8 cellular contexts compared by ENCODE assay signal in genomic region chr5:134523543-134524136, GRCh38. TPM values are rescaled to one million over a fixed set of nuclear protein-coding genes. Genes with fewer than 3 reads are reported as not detected.
DNase-seq lines count a peak whose midpoint lies in the region; ATAC-seq and TF ChIP-seq lines count a peak whose summit lies in the region.

No MANE protein-coding gene starts in this region.

- peak overlapping the region; percentile 92 for H2AFZ ChIP-seq in IMR-90 (replicated peaks; ENCODE audit: low read length, poor library complexity)

- peaks cover 16% of the 10 kb centered on the region for H3K4me1 Mint-ChIP-seq in mesothelial cell of epicardium

- CTCF ChIA-PET in IMR-90 (lab: Yijun Ruan, JAX): interaction anchor here (0.9 kb wide), 1 partner anchor 12 kb away, joined by 3 read pairs; no protein-coding TSS in a partner anchor

- intact Hi-C loops in IMR-90 (cut with micrococcal nuclease): no loop called here
- intact Hi-C loops in breast epithelium (cut with DNase I; ENCODE audit: low total_unique reads): loop anchor here (10.0 kb wide), 2 partner anchors 59 to 109 kb away; partner anchors contain the start of gene CDKN2AIPNL

- no peaks in the 10 kb centered on the region for H3K36me3 ChIP-seq in IMR-90 (ENCODE audit: control insufficient read depth, insufficient read depth, low read length)
- no peaks in the 10 kb centered on the region for H3K36me3 ChIP-seq in breast epithelium

- H4K20me1 ChIP-seq in IMR-90 (ENCODE audit: insufficient read depth, low read length): peaks cover 9% of the 10 kb centered on the region; the same call in 1 of the 2 replicates

- H3K4me2 ChIP-seq in IMR-90 (ENCODE audit: low read depth, low read length): peak overlapping the region; percentile 96; the same call in 1 of the 2 replicates

- peak overlapping the region; percentile 67 for H2BK120ac ChIP-seq in IMR-90 (ENCODE audit: low read depth, low read length)

- no peak overlapping the region for H3K14ac ChIP-seq in IMR-90 (replicated peaks; ENCODE audit: low read depth, low read length)

- no peaks in the 10 kb centered on the region for H3K9me3 Mint-ChIP-seq in mesothelial cell of epicardium

- H3K9me3 ChIP-seq in IMR-90 (ENCODE audit: control insufficient read depth, insufficient read depth, low read length) (no peaks in the 10 kb centered on the region), breast epithelium (no peaks in the 10 kb centered on the region)

- H3K56ac ChIP-seq in IMR-90 (ENCODE audit: extremely low read depth, insufficient read depth, low read length): peak overlapping the region; percentile 60

- dilution Hi-C loops in IMR-90 (cut with HindIII; ENCODE audit: low sequenced_read_pairs, unreplicated experiment): no loop called here

- peak overlapping the region; percentile 35 for H4K91ac ChIP-seq in IMR-90 (ENCODE audit: insufficient read depth, low read depth, low read length)

- in situ Hi-C loops in IMR-90 (cut with MboI; ENCODE audit: low sequenced_read_pairs): loop anchor here (10.0 kb wide), 1 partner anchor 109 kb away; the partner anchor contains the start of gene CDKN2AIPNL

- 0 out of 2 replicates have a peak overlapping the region, but pooled peaks have one; percentile 1 for H2BK20ac ChIP-seq in IMR-90 (ENCODE audit: low read depth, low read length)

- H2AK9ac ChIP-seq in IMR-90 (replicated peaks; ENCODE audit: low read depth, low read length, poor library complexity): peak overlapping the region; percentile 73

- H4K5ac ChIP-seq in IMR-90 (ENCODE audit: low read depth, low read length): 0 out of 2 replicates have a peak overlapping the region, but pooled peaks have one; percentile 13

- no peak for TF ChIP-seq CTCF in 22Rv1 (IDR thresholded peaks at IDR 0.05)
- no peak for TF ChIP-seq CTCF in IMR-90 (conservative IDR thresholded peaks at IDR 0.05; ENCODE audit: low read depth, low read length)
- TF ChIP-seq CTCF in breast epithelium (IDR thresholded peaks at IDR 0.05): no peak
- no peak for TF ChIP-seq CTCF in mesothelial cell of epicardium (IDR thresholded peaks at IDR 0.05; ENCODE audit: unreplicated experiment)

- H3K4ac ChIP-seq in IMR-90 (ENCODE audit: low read depth, low read length): peak overlapping the region; percentile 83

- H3K18ac ChIP-seq in IMR-90 (ENCODE audit: low read depth, low read length): peak overlapping the region; percentile 9; the same call in 1 of the 2 replicates

- peaks cover 4% of the 10 kb centered on the region for H3K9me1 ChIP-seq in IMR-90 (ENCODE audit: insufficient read depth, low read length)

- peaks cover 7% of the 10 kb centered on the region for H3K27me3 ChIP-seq in IMR-90 (ENCODE audit: control insufficient read depth, insufficient read depth, low read length)
- no peaks in the 10 kb centered on the region for H3K27me3 ChIP-seq in breast epithelium

- H3K36me3 Mint-ChIP-seq in mesothelial cell of epicardium: no peaks in the 10 kb centered on the region

- H3K4me3 ChIP-seq in IMR-90 (ENCODE audit: insufficient read depth, low read depth, low read length): peak overlapping the region; percentile 62
- peak overlapping the region; percentile 79 to 95 (median 92) for H3K4me3 ChIP-seq in breast epithelium

- no peak for TF ChIP-seq POLR2A in IMR-90 (IDR thresholded peaks at IDR 0.05; ENCODE audit: low read depth, low read length)
- TF ChIP-seq POLR2A in breast epithelium (IDR thresholded peaks at IDR 0.05): no peak

- TF ChIP-seq RAD21 in IMR-90 (IDR thresholded peaks at IDR 0.05; ENCODE audit: low read length): no peak

- DNase-seq in IMR-90 (no peak), breast epithelium (ENCODE audit: low spot score in 2 of 2) (no peak), mesothelial cell of epicardium (ENCODE audit: low spot score in 2 of 2, unreplicated experiment in 2 of 2) (no peak), NCI-H524 (lab: John Stamatoyannopoulos, UW) (no peak)

- H2BK5ac ChIP-seq in IMR-90 (ENCODE audit: low read depth, low read length, poor library complexity, severe bottlenecking): peak overlapping the region; percentile 20

- H3K4me3 Mint-ChIP-seq in mesothelial cell of epicardium: peak overlapping the region; percentile 92

- peak overlapping the region; percentile 16; the same call in 1 of the 3 replicates for H2BK15ac ChIP-seq in IMR-90 (ENCODE audit: low read depth, low read length)

- H4K8ac ChIP-seq in IMR-90 (ENCODE audit: low read depth in 2 of 2, low read length in 2 of 2): peak overlapping the region; percentile 80 to 98; a peak in 3 of 4 replicates

- no peak for ATAC-seq in IMR-90 (ENCODE audit: low read depth)
- ATAC-seq in HG02763 (IDR thresholded peaks at IDR 0.05; ENCODE audit: unreplicated experiment): no peak
- no peak for ATAC-seq in HG03045 (IDR thresholded peaks at IDR 0.05; ENCODE audit: unreplicated experiment)
- ATAC-seq in GM21529 (IDR thresholded peaks at IDR 0.05; ENCODE audit: unreplicated experiment): no peak

- no peak overlapping the region for H3K9ac ChIP-seq in IMR-90 (ENCODE audit: low read depth, low read length)

- no TSS peak for BruUV-seq in IMR-90 (replicated peaks; lab: Mats Ljungman, UMichigan)

- H3K79me1 ChIP-seq in IMR-90 (ENCODE audit: low read depth in 1 of 2, low read length in 2 of 2): peaks cover 9 to 14% of the 10 kb centered on the region in 2 experiments; a peak in 3 of 4 replicates

- H3K27ac Mint-ChIP-seq in mesothelial cell of epicardium: peak overlapping the region; percentile 84

- POLR2A ChIA-PET in IMR-90 (lab: Charles Lee; ENCODE audit: unreplicated experiment): interaction anchor here (1.2 kb wide), 1 partner anchor 58 kb away, joined by 3 read pairs; no protein-coding TSS in a partner anchor

- H3K27me3 Mint-ChIP-seq in mesothelial cell of epicardium (ENCODE audit: low read depth): peaks cover 13% of the 10 kb centered on the region

- H3K27ac ChIP-seq in 22Rv1 (peak overlapping the region; percentile 97), IMR-90 (ENCODE audit: insufficient read depth, low read length) (peak overlapping the region; percentile 94), breast epithelium (peak overlapping the region; percentile 98 to 99)

- H2AK5ac ChIP-seq in IMR-90 (ENCODE audit: low read depth, low read length): peak overlapping the region; percentile 83

- WGBS in IMR-90 (ENCODE audit: extremely low coverage in 2 of 2, insufficient read length in 1 of 2), 2 experiments: no CpG with 5 or more reads among the region's 8 CpGs

- H3K23ac ChIP-seq in IMR-90 (ENCODE audit: low read depth, low read length): peak overlapping the region; percentile 44

- H3K4me1 ChIP-seq in IMR-90 (ENCODE audit: control insufficient read depth, insufficient read depth, low read length) (peaks cover 11% of the 10 kb centered on the region), breast epithelium (peaks cover 0 to 8% of the 10 kb centered on the region in 2 donors)

TF ChIP-seq in IMR-90, 13 proteins besides CTCF, POLR2A, EP300 and RAD21:
- peak; percentile 62; the same call in 1 of the 2 replicates for TF ChIP-seq MAFK (IDR thresholded peaks at IDR 0.05; ENCODE audit: low read depth, low read length)
- no peak for TF ChIP-seq NFE2L2 (IDR thresholded peaks at IDR 0.05; ENCODE audit: low read depth, low read length)
- TF ChIP-seq FOS (IDR thresholded peaks at IDR 0.05; ENCODE audit: low read depth, low read length): no peak
- TF ChIP-seq RFX5 (IDR thresholded peaks at IDR 0.05; ENCODE audit: low read depth, low read length): no peak
- no peak for TF ChIP-seq MAZ (IDR thresholded peaks at IDR 0.05; ENCODE audit: borderline replicate concordance, low read depth, low read length)
- no peak for TF ChIP-seq RCOR1 (IDR thresholded peaks at IDR 0.05; ENCODE audit: insufficient replicate concordance, low read length)
- TF ChIP-seq MXI1 (IDR thresholded peaks at IDR 0.05; ENCODE audit: borderline replicate concordance, low read depth, low read length): no peak
- no peak for TF ChIP-seq SMC3 (IDR thresholded peaks at IDR 0.05; ENCODE audit: low read depth, low read length)

RNA-seq across cellular contexts. Expression of gene JADE2, which starts 1.8 kb away (rescaled TPM):
- total RNA-seq in IMR-90 (2012; rRNA removed) (13.9 and 14.9 TPM in 2 replicates), breast epithelium (10 to 100 TPM; 39.0 to 66.0 (median 61.4) TPM), mesothelial cell of epicardium (24.7 to 26.4 TPM (median 25.2 TPM) in 3 replicates)
- polyA plus RNA-seq in IMR-90 (2012; rRNA removed): 13.3 and 16.7 TPM in 2 replicates
- 10.0 and 16.8 TPM in 2 replicates for polyA plus RNA-seq in IMR-90 (2012; cell fraction: cytosol; rRNA removed)
- polyA plus RNA-seq in IMR-90 (2012; cell fraction: nucleus; rRNA removed; ENCODE audit: low replicate concordance): 19.0 and 26.8 TPM in 2 replicates
